18 cellular contexts compared by ENCODE assay signal in the genomic region with DNA sequence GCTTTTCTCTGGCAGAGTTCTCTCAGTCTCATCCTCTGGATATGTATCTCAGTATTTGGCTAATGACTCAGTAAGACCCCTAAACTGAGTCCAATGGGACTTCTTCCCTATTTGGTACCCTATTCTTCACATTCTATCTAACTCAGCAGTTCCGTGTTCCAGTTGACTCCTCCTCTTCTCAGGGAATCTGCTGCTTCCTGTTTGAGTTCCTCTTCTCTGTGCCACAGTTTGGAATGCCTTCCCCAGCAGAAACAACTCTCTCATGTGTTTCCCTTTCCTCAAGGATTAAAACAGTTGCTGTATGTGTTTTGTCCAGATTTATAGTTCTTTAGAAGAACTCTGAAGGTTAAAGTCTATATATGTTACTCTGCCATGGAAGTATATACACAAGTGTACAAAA.
"Had no signal": no experiment of that assay in that cellular context is flagged by ENCODE, and none has a peak within 500 bp of the region (broad histone marks: within the 10 kb centered on the region; RNA-seq: fewer than 3 reads in every experiment).

No MANE protein-coding gene starts in this region.

- H3K9me3 ChIP-seq: esophagus muscularis mucosa, tibial nerve had no signal

- H3K27ac ChIP-seq: brain microvascular endothelial cell, esophagus muscularis mucosa, tibial nerve had no signal

- H3K4me3 Mint-ChIP-seq: activated T-cell treated with anti-CD3 and anti-CD28 coated beads, Interleukin-2, amount 50 U/mL, for 24 hours; endodermal cell; natural killer cell treated with Interleukin-12 subunit alpha and Interleukin-12 subunit beta and Interleukin-15 and Interleukin-18, amount 100 ng/mL, for 72 hours; stimulated activated naive B cell treated with anti-CD40 and anti-IgM and Interleukin-4, amounts not matched to agents 10 μg/mL and 1 μg/mL and 100 μg/mL, for 72 hours had no signal

- H3K36me3 ChIP-seq: brain microvascular endothelial cell, esophagus muscularis mucosa, tibial nerve had no signal

- H3K4me1 Mint-ChIP-seq: stimulated activated naive B cell treated with anti-CD40 and anti-IgM and Interleukin-4, amounts not matched to agents 10 μg/mL and 1 μg/mL and 100 μg/mL, for 72 hours had no signal

- H3K27ac Mint-ChIP-seq: activated naive CD4-positive, alpha-beta T cell treated with anti-CD3 and anti-CD28 coated beads, Interleukin-2, amount 50 U/mL, for 72 hours; activated T-cell treated with anti-CD3 and anti-CD28 coated beads, Interleukin-2, amount 50 U/mL, for 24 hours; endodermal cell; natural killer cell treated with Interleukin-12 subunit alpha and Interleukin-12 subunit beta and Interleukin-15 and Interleukin-18, amount 100 ng/mL, for 72 hours; stimulated activated naive B cell treated with anti-CD40 and anti-IgM and Interleukin-4, amounts not matched to agents 10 μg/mL and 1 μg/mL and 100 μg/mL, for 72 hours had no signal

- H3K27me3 Mint-ChIP-seq: activated T-cell treated with anti-CD3 and anti-CD28 coated beads, Interleukin-2, amount 50 U/mL, for 24 hours; stimulated activated naive B cell treated with anti-CD40 and anti-IgM and Interleukin-4, amounts not matched to agents 10 μg/mL and 1 μg/mL and 100 μg/mL, for 72 hours had no signal

- DNase-seq: activated effector memory CD4-positive, alpha-beta T cell treated with Interleukin-2 at 50 U/mL for 16 hours; activated T-cell treated with anti-CD3 and anti-CD28 coated beads, Interleukin-2, amount 50 U/mL, for 24 hours; amniotic stem cell; brain microvascular endothelial cell; dermis blood vessel endothelial cell; endodermal cell; foreskin fibroblast; head of caudate nucleus; kidney glomerular epithelial cell; posterior cingulate gyrus; small intestine; stimulated activated naive B cell treated with anti-CD40 and anti-IgM and Interleukin-4, amounts not matched to agents 10 μg/mL and 1 μg/mL and 100 μg/mL, for 72 hours; T-helper 2 cell had no signal

- H3K27me3 ChIP-seq: brain microvascular endothelial cell, esophagus muscularis mucosa, tibial nerve had no signal

- ATAC-seq: activated naive CD4-positive, alpha-beta T cell treated with anti-CD3 and anti-CD28 coated beads, Interleukin-2, amount 50 U/mL, for 72 hours; natural killer cell treated with Interleukin-12 subunit alpha and Interleukin-12 subunit beta and Interleukin-15 and Interleukin-18, amount 100 ng/mL, for 72 hours; stimulated activated naive B cell treated with anti-CD40 and anti-IgM and Interleukin-4, amounts not matched to agents 10 μg/mL and 1 μg/mL and 100 μg/mL, for 72 hours had no signal

- H3K36me3 Mint-ChIP-seq: activated naive CD4-positive, alpha-beta T cell treated with anti-CD3 and anti-CD28 coated beads, Interleukin-2, amount 50 U/mL, for 72 hours; natural killer cell treated with Interleukin-12 subunit alpha and Interleukin-12 subunit beta and Interleukin-15 and Interleukin-18, amount 100 ng/mL, for 72 hours; stimulated activated naive B cell treated with anti-CD40 and anti-IgM and Interleukin-4, amounts not matched to agents 10 μg/mL and 1 μg/mL and 100 μg/mL, for 72 hours had no signal

- H3K4me1 ChIP-seq: tibial nerve had no signal

- H3K4me3 ChIP-seq: esophagus muscularis mucosa, lung, tibial nerve had no signal
